15 cellular contexts compared by ENCODE assay signal in genomic region chr2:66562337-66562685, GRCh38.
"Had no signal": no experiment of that assay in that cellular context is flagged by ENCODE, and none has a peak within 500 bp of the region (broad histone marks: within the 10 kb centered on the region; RNA-seq: fewer than 3 reads in every experiment).

No MANE protein-coding gene starts in this region.

- H3K9me3 Mint-ChIP-seq: activated naive CD4-positive, alpha-beta T cell treated with anti-CD3 and anti-CD28 coated beads, Interleukin-2, amount 10 ng/mL, durations not matched to agents 7 days and 5 days; activated T-helper 2 cell treated with anti-CD3 and anti-CD28 coated beads, Interferon-gamma antibody, Interleukin-2, Interleukin-4, amounts not matched to agents 10 μg/mL and 5 μg/mL and 100 μg/mL, durations not matched to agents 14 hours and 24 hours and 36 hours; central memory CD8-positive, alpha-beta T cell; memory B cell; neural crest cell; stimulated activated naive CD8-positive, alpha-beta T cell treated with anti-CD3 and anti-CD28 coated beads, Interleukin-15, Interleukin-2, amounts not matched to agents 100 ng/mL and 50 ng/mL, for 24 hours; T-helper 2 cell treated with Interferon-gamma antibody and Interleukin-4, amounts not matched to agents 5 μg/mL and 100 μg/mL, for 36 hours had no signal

- DNase-seq: activated naive CD4-positive, alpha-beta T cell treated with anti-CD3 and anti-CD28 coated beads, Interleukin-2, amount 10 ng/mL, durations not matched to agents 7 days and 5 days; adrenal gland; cortex of kidney; effector memory CD4-positive, alpha-beta T cell; ovary; stimulated activated CD4-positive, alpha-beta T cell treated with anti-CD3 and anti-CD28 coated beads, Interleukin-4, amount 100 ng/mL, for 1 hour had no signal

- H3K27me3 Mint-ChIP-seq: activated naive CD4-positive, alpha-beta T cell treated with anti-CD3 and anti-CD28 coated beads, Interleukin-2, amount 10 ng/mL, durations not matched to agents 7 days and 5 days; central memory CD8-positive, alpha-beta T cell had no signal

- H3K4me3 Mint-ChIP-seq: activated naive CD4-positive, alpha-beta T cell treated with anti-CD3 and anti-CD28 coated beads, Interleukin-2, amount 10 ng/mL, durations not matched to agents 7 days and 5 days; central memory CD8-positive, alpha-beta T cell; memory B cell; stimulated activated naive CD8-positive, alpha-beta T cell treated with anti-CD3 and anti-CD28 coated beads, Interleukin-15, Interleukin-2, amounts not matched to agents 100 ng/mL and 50 ng/mL, for 24 hours; T-helper 2 cell treated with Interferon-gamma antibody and Interleukin-4, amounts not matched to agents 5 μg/mL and 100 μg/mL, for 36 hours had no signal

- H3K36me3 Mint-ChIP-seq: activated naive CD4-positive, alpha-beta T cell treated with anti-CD3 and anti-CD28 coated beads, Interleukin-2, amount 10 ng/mL, durations not matched to agents 7 days and 5 days; memory B cell had no signal

- H3K36me3 ChIP-seq: ovary, thoracic aorta had no signal

- H3K4me3 ChIP-seq: adrenal gland, ovary, thoracic aorta, vagina had no signal

- H3K27ac Mint-ChIP-seq: activated naive CD4-positive, alpha-beta T cell treated with anti-CD3 and anti-CD28 coated beads, Interleukin-2, amount 10 ng/mL, durations not matched to agents 7 days and 5 days; activated T-helper 2 cell treated with anti-CD3 and anti-CD28 coated beads, Interferon-gamma antibody, Interleukin-2, Interleukin-4, amounts not matched to agents 10 μg/mL and 5 μg/mL and 100 μg/mL, durations not matched to agents 14 hours and 24 hours and 36 hours; memory B cell; stimulated activated naive CD8-positive, alpha-beta T cell treated with anti-CD3 and anti-CD28 coated beads, Interleukin-15, Interleukin-2, amounts not matched to agents 100 ng/mL and 50 ng/mL, for 24 hours; T-helper 2 cell treated with Interferon-gamma antibody and Interleukin-4, amounts not matched to agents 5 μg/mL and 100 μg/mL, for 36 hours had no signal

- ATAC-seq: activated CD4-positive, CD25-positive, alpha-beta regulatory T cell treated with anti-CD3 and anti-CD28 coated beads, Interleukin-2, amount 50 U/mL, for 24 hours had no signal

- H3K27me3 ChIP-seq: adrenal gland, ovary, vagina had no signal

- H3K9me3 ChIP-seq: adrenal gland, ovary, thoracic aorta, vagina had no signal

- H3K27ac ChIP-seq: ovary, thoracic aorta, vagina had no signal

- H3K4me1 Mint-ChIP-seq: activated naive CD4-positive, alpha-beta T cell treated with anti-CD3 and anti-CD28 coated beads, Interleukin-2, amount 10 ng/mL, durations not matched to agents 7 days and 5 days; central memory CD8-positive, alpha-beta T cell; memory B cell had no signal
